ENCODE assay signal across 1 cellular context in the genomic region with DNA sequence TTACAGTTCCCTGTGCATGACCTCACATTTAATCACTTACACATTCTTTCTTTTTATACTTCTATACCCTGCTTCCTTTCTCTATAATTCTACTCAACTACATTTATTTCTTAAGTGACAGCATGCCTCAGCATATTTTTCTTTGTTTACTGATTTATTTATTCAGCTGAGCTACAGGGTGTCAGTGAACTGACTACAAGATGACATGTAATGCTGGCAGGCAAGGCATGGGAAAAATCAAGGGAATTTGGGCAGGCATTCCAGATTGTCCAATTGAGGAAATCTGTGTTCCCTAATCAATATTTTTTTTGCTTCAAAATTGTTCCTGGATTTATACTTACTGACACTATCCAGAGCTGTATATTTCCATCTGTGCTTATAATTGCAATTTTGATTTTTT.
TF ChIP-seq lines count a peak whose summit lies in the region.

No MANE protein-coding gene starts in this region.

TF ChIP-seq in neural cell, 6 proteins besides CTCF, POLR2A, EP300 and RAD21 (continued from another document):
- TF ChIP-seq, protein P1, sequence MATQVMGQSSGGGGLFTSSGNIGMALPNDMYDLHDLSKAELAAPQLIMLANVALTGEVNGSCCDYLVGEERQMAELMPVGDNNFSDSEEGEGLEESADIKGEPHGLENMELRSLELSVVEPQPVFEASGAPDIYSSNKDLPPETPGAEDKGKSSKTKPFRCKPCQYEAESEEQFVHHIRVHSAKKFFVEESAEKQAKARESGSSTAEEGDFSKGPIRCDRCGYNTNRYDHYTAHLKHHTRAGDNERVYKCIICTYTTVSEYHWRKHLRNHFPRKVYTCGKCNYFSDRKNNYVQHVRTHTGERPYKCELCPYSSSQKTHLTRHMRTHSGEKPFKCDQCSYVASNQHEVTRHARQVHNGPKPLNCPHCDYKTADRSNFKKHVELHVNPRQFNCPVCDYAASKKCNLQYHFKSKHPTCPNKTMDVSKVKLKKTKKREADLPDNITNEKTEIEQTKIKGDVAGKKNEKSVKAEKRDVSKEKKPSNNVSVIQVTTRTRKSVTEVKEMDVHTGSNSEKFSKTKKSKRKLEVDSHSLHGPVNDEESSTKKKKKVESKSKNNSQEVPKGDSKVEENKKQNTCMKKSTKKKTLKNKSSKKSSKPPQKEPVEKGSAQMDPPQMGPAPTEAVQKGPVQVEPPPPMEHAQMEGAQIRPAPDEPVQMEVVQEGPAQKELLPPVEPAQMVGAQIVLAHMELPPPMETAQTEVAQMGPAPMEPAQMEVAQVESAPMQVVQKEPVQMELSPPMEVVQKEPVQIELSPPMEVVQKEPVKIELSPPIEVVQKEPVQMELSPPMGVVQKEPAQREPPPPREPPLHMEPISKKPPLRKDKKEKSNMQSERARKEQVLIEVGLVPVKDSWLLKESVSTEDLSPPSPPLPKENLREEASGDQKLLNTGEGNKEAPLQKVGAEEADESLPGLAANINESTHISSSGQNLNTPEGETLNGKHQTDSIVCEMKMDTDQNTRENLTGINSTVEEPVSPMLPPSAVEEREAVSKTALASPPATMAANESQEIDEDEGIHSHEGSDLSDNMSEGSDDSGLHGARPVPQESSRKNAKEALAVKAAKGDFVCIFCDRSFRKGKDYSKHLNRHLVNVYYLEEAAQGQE (IDR thresholded peaks at IDR 0.05; ENCODE audit: borderline replicate concordance): peak; percentile 91
TF ChIP-seq in neural cell: peak in this region for 2.
